1 cellular context compared by ENCODE assay signal in the genomic region with DNA sequence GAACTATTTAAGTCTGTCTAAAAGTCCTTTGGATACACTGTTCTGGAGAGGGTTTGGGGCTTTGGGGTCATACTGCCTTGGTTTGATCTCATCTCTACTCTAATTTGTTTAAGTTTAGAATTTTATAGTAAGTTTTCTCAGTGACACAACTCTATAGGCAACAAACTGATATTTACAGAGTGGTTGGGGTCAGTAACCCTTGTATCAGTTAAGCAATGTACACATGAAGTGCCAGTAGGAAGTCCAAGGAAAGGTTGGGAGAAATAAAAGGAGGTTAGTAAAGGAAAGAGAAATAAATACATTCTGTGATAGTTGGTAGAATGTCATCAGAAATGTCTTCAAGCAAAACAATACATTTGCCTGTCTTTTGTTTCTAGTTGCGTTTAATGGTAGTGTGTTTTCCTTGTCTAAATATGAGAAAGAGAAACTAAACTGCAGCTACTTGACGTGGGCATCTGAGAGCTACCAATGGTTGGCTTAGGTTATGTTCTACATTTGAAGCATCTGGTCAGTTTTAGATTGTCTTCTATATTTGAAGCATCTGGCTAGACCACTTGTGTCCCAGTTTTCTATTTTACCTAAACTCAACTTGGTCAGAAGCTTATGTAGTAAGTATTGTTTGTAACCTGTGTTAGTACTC.
TF ChIP-seq lines count a peak whose summit lies in the region.

No MANE protein-coding gene starts in this region.

TF ChIP-seq in SK-N-SH, 30 proteins besides CTCF, POLR2A, EP300 and RAD21 (continued from another document):
- TF ChIP-seq, protein P1, sequence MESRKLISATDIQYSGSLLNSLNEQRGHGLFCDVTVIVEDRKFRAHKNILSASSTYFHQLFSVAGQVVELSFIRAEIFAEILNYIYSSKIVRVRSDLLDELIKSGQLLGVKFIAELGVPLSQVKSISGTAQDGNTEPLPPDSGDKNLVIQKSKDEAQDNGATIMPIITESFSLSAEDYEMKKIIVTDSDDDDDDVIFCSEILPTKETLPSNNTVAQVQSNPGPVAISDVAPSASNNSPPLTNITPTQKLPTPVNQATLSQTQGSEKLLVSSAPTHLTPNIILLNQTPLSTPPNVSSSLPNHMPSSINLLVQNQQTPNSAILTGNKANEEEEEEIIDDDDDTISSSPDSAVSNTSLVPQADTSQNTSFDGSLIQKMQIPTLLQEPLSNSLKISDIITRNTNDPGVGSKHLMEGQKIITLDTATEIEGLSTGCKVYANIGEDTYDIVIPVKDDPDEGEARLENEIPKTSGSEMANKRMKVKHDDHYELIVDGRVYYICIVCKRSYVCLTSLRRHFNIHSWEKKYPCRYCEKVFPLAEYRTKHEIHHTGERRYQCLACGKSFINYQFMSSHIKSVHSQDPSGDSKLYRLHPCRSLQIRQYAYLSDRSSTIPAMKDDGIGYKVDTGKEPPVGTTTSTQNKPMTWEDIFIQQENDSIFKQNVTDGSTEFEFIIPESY (IDR thresholded peaks at IDR 0.05; ENCODE audit: borderline replicate concordance, low read depth): no peak
- TF ChIP-seq FOXM1 (IDR thresholded peaks at IDR 0.05; ENCODE audit: low read depth): no peak
- TF ChIP-seq SIN3A (IDR thresholded peaks at IDR 0.05; ENCODE audit: borderline replicate concordance, low read depth, low read length): no peak
- TF ChIP-seq, protein P2, sequence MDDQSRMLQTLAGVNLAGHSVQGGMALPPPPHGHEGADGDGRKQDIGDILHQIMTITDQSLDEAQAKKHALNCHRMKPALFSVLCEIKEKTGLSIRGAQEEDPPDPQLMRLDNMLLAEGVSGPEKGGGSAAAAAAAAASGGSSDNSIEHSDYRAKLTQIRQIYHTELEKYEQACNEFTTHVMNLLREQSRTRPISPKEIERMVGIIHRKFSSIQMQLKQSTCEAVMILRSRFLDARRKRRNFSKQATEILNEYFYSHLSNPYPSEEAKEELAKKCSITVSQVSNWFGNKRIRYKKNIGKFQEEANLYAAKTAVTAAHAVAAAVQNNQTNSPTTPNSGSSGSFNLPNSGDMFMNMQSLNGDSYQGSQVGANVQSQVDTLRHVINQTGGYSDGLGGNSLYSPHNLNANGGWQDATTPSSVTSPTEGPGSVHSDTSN (IDR thresholded peaks at IDR 0.05): no peak
- no peak for TF ChIP-seq REST (IDR thresholded peaks at IDR 0.05; ENCODE audit: low read depth, low read length)
- TF ChIP-seq TEAD4 (IDR thresholded peaks at IDR 0.05; ENCODE audit: borderline replicate concordance, insufficient read depth): no peak
